Comparison of ENCODE assay signal across 21 cellular contexts in genomic region chr17:43737722-43738121, GRCh38. TPM values are rescaled to one million over a fixed set of nuclear protein-coding genes. Genes with fewer than 3 reads are reported as not detected.
"Had no signal": no experiment of that assay in that cellular context is flagged by ENCODE, and none has a peak within 500 bp of the region (broad histone marks: within the 10 kb centered on the region; RNA-seq: fewer than 3 reads in every experiment).

No MANE protein-coding gene starts in this region.

- DNase-seq: KBM-7, NCI-H1092, NCI-H1105 treated with DMSO at 0.1 percent for 48 hours, NCI-H1417 treated with DMSO at 0.1 percent for 48 hours, NCI-H146, NCI-H1694 treated with DMSO at 0.1 percent for 48 hours, NCI-H1930, NCI-H2081, NCI-H2107, NCI-H2227 treated with DMSO at 0.1 percent for 48 hours, NCI-H510A, NCI-H69, NCI-H774, SHP77, SK-N-SH had no signal

- H3K27ac ChIP-seq: RWPE1 had no signal

- ATAC-seq: Panc1 had no signal

- H3K9me2 ChIP-seq: SK-N-SH had no signal

- H3K9me3 ChIP-seq: SK-N-SH had no signal

- H3K4me2 ChIP-seq: SK-N-SH had no signal

RNA-seq across cellular contexts. Expression of gene SOST, which starts 20.9 kb away (rescaled TPM):
- total RNA-seq: HT-29, LHCN-M2, MCF 10A, SK-MEL-5 had no signal
- polyA plus RNA-seq: SK-N-SH had no signal

RNA-seq across cellular contexts. Expression of gene CFAP97D1, which starts 42.5 kb away (rescaled TPM):
- total RNA-seq: MCF 10A had no signal
